8 cellular contexts compared by ENCODE assay signal in the genomic region with DNA sequence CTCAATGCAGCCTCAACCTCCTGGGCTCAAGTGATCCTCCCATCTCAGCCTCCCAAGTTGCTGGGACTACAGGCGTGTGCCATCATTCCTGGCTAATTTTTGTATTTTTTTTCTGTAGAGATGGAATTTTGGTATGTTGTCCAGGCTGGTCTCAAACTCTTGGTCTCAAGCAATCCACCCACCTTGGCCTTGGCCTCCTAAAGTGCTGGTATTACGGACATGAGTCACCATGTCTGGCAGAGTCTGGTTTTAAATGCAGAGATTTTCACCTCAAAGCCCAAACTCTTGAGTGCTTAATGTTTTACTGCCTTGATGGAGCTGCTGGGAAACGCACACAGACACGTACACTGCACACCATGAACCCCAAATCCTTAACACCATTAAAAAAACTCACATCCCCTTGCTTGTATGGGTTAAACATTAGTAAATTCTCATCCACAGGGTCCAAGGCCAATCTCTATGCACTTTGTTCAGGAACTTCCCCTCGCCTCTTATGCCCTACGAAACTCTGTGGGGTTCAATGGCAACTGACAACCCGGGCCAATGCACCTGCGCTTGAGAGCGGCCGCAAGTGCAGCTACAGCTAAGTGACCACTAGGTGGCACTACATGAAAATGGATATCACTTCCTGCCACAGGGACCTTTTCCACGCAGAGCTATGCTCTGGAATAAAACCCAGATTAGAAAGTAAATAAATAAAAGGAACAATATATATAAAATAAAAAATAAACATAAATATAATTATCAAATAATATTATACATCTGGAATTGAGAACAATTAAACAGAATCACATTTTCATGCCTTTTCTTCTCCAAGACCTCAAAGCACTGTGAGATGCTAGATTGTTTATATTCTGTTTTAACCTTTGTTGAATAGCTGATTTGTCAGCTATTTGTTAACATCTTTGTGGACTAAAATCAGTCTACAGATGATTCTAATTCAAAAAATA.
DNase-seq lines count a peak whose midpoint lies in the region; ATAC-seq and FAIRE-seq lines count a peak whose summit lies in the region.

No MANE protein-coding gene starts in this region.

- ATAC-seq in GM19372 (IDR thresholded peaks at IDR 0.05; ENCODE audit: low read depth, unreplicated experiment) (peak; percentile 95), HG03442 (IDR thresholded peaks at IDR 0.05; ENCODE audit: unreplicated experiment) (peak; percentile 96)

- DNase-seq in COLO668 (lab: John Stamatoyannopoulos, UW; ENCODE audit: unreplicated experiment) (peak; percentile 58), NCI-H82 treated with DMSO at 0.1 percent for 48 hours (lab: John Stamatoyannopoulos, UW; ENCODE audit: unreplicated experiment) (peak; percentile 6), myocyte (ENCODE audit: low read depth) (peak; percentile 77)
- peak; percentile 81 for DNase-seq in activated CD8-positive, alpha-beta memory T cell treated with anti-CD3 and anti-CD28 coated beads for 24 hours
- peak; percentile 34 to 44 for DNase-seq in stimulated activated CD8-positive, alpha-beta memory T cell treated with anti-CD3 and anti-CD28 coated beads, Interleukin-7, amount 100 ng/mL, for 4 hours (ENCODE audit: low read depth in 2 of 2)

- FAIRE-seq in endometrium (lab: Jason Lieb, UNC): peak; percentile 96

Comparison
In these comparisons a context has a peak if more than half of its experiments do, and no peak if none do; other contexts are left out.
1. Peak in every context shown above with its lines: DNase-seq and ATAC-seq.
2. DNase-seq: peak in every context shown above with its lines; median percentile 81 in activated CD8-positive, alpha-beta memory T cell treated with anti-CD3 and anti-CD28 coated beads for 24 hours; 77 in myocyte; 58 in COLO668; 39 in stimulated activated CD8-positive, alpha-beta memory T cell treated with anti-CD3 and anti-CD28 coated beads, Interleukin-7, amount 100 ng/mL, for 4 hours; 6 in NCI-H82 treated with DMSO at 0.1 percent for 48 hours.